9 cellular contexts compared by ENCODE assay signal in the genomic region with DNA sequence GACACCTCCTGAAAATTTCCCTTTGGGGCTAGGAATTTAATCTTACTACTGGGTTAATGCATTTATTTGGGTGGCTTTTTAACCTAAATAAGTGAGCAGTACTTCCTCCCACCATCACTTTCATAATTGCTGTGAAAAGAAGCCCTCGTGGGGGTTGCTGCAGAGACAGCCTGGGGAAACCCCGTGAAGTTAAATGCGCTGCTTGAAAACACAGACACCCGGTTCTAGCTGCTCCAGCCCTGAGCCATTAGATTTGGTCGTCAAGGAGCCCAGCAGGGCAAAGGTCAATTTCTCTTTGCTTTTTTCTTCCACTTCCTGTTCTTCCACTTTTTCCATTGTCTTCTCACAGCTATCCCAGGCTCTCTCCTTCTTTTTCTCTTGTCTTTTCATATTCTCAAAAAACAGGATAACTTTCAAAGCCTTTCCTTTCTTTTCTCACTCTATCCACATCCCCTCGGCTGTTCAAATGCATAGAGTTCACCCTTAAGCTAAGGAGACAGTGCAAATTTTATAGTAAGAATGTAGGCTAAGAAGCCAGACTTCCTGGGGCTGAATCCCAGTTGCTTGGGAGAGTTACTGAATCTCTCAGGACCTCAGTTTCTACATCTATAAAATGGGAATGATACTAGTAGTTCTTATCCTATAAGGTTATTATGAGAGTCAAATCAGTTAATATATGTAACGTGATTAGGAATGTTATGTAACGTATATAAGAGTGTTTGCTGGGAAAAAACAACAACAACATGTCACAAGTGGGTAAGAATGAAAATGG.
A peak's percentile ranks its signal among the peaks of the same experiment; 100 is the strongest.
DNase-seq lines count a peak whose midpoint lies in the region; ATAC-seq, FAIRE-seq and TF ChIP-seq lines count a peak whose summit lies in the region.
"Had no signal": no experiment of that assay in that cellular context is flagged by ENCODE, and none has a peak within 500 bp of the region (broad histone marks: within the 10 kb centered on the region; RNA-seq: fewer than 3 reads in every experiment).

No MANE protein-coding gene starts in this region.

- TF ChIP-seq CTCF in GM13977 (IDR thresholded peaks at IDR 0.05; ENCODE audit: extremely low read depth, insufficient read depth, missing control alignments) (no peak), upper lobe of right lung (IDR thresholded peaks at IDR 0.05) (no peak), heart left ventricle (IDR thresholded peaks at IDR 0.05) (no peak)

- peak; percentile 87 for ATAC-seq in GM21423 (IDR thresholded peaks at IDR 0.05; ENCODE audit: unreplicated experiment)
- ATAC-seq in HG03442 (IDR thresholded peaks at IDR 0.05; ENCODE audit: unreplicated experiment), result peak; percentile 73
- no peak for ATAC-seq in upper lobe of right lung
- no peak for ATAC-seq in heart left ventricle

- WGBS in heart left ventricle, 4 donors, result 43 to 47% (median 46%) methylated on average over 8 of the region's 8 CpGs

- intact Hi-C loops in upper lobe of right lung (cut with DNase I), result no loop called here
- intact Hi-C loops in heart left ventricle (cut with DNase I), result no loop called here

- DNase-seq in GM13977 (ENCODE audit: low spot score), result peak; percentile 13
- DNase-seq in left kidney (ENCODE audit: low read depth, low spot score), result peak; percentile 40
- DNase-seq in upper lobe of right lung, result no peak
- DNase-seq in H54 (ENCODE audit: insufficient read length, low spot score), result no peak
- no peak for DNase-seq in heart left ventricle
- DNase-seq in NCI-H2196 (lab: John Stamatoyannopoulos, UW; ENCODE audit: unreplicated experiment), result no peak
- DNase-seq: stimulated activated CD4-positive, alpha-beta T cell treated with anti-CD3 and anti-CD28 coated beads, Interleukin-4, amount 100 ng/mL, for 24 hours had no signal

- H3K27ac ChIP-seq in upper lobe of right lung (no peak overlapping the region), heart left ventricle (no peak overlapping the region)

- H3K9me3 ChIP-seq in upper lobe of right lung (no peaks in the 10 kb centered on the region), heart left ventricle (peaks cover 0 to 5% (median 0%) of the 10 kb centered on the region in 12 donors)

- H3K4me1 ChIP-seq in upper lobe of right lung (no peaks in the 10 kb centered on the region), heart left ventricle (no peaks in the 10 kb centered on the region)

- TF ChIP-seq POLR2A in H54 (IDR thresholded peaks at IDR 0.05; ENCODE audit: low read depth, low read length) (no peak), heart left ventricle (IDR thresholded peaks at IDR 0.05) (no peak)

- no peak for FAIRE-seq in H54 (lab: Jason Lieb, UNC)

- H3K36me3 ChIP-seq in upper lobe of right lung (no peaks in the 10 kb centered on the region), heart left ventricle (no peaks in the 10 kb centered on the region)

- H3K27me3 ChIP-seq in upper lobe of right lung, result no peaks in the 10 kb centered on the region
- no peaks in the 10 kb centered on the region for H3K27me3 ChIP-seq in heart left ventricle

- no peak overlapping the region for H3K4me3 ChIP-seq in upper lobe of right lung
- H3K4me3 ChIP-seq in heart left ventricle, result no peak overlapping the region

- in situ Hi-C loops in GM13977 (cut with MboI; ENCODE audit: low pct_unique_long_range_greater_than_20kb, low sequenced_read_pairs, unreplicated experiment), result no loop called here

Comparison
In these comparisons a context has a peak if more than half of its experiments do, and no peak if none do; other contexts are left out.
1. DNase-seq: peak in GM13977 (single experiment) and left kidney (single experiment); none in upper lobe of right lung (single experiment), H54 (single experiment), heart left ventricle (0 of 5) and NCI-H2196 (single experiment).
2. ATAC-seq: peak in GM21423 (single experiment) and HG03442 (single experiment); none in upper lobe of right lung (single experiment) and heart left ventricle (0 of 4).